ENCODE assay signal across 13 cellular contexts in the genomic region with DNA sequence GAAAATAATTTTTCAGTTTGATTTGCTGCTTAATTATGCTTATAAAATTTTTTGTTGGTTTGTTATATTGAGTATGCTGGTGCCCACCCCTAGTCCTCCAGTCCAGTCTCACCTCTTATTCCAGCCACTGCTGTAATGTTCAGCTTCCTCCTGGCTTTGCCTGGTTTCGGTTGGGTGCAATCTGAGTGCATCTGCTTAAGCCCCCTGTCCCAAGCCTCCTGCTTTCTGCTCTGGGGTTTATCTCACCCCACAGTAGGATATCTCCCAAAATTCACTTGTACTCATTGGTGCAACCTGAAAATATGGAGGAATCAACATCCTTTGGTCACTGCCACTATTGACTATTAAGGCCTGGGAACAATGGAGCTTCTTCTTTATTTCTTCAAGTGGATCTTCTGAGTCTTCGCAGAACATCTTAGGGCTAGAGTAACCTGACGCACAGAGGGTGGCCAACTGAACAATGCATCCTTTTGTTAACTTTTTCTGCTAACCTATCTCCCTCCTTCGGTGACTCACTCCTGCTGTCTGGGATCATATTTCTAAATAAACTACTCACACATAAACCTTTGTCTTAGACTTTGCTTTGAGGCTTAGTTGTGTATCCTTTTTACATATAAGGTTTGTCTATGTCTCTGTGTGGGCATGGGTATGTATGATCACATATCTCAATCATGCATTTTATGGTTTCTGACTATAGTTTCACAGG. TPM values are rescaled to one million over a fixed set of nuclear protein-coding genes. Genes with fewer than 3 reads are reported as not detected.
DNase-seq lines count a peak whose midpoint lies in the region; ATAC-seq and TF ChIP-seq lines count a peak whose summit lies in the region.
"Had no signal": no experiment of that assay in that cellular context is flagged by ENCODE, and none has a peak within 500 bp of the region (broad histone marks: within the 10 kb centered on the region; RNA-seq: fewer than 3 reads in every experiment).

No MANE protein-coding gene starts in this region.

- no peak for TF ChIP-seq CTCF in 22Rv1 (IDR thresholded peaks at IDR 0.05)
- no peak for TF ChIP-seq CTCF in hepatocyte (IDR thresholded peaks at IDR 0.05; ENCODE audit: poor library complexity)

- H3K27me3 ChIP-seq in HUES48 (ENCODE audit: control insufficient read depth, insufficient read depth, low read length) = no peaks in the 10 kb centered on the region
- no peaks in the 10 kb centered on the region for H3K27me3 ChIP-seq in hepatocyte

- H3K9ac ChIP-seq in HUES48 (ENCODE audit: low read depth, low read length) = no peak overlapping the region

- H3K9me3 ChIP-seq in HUES48 (ENCODE audit: control insufficient read depth, insufficient read depth, low read length) (no peaks in the 10 kb centered on the region), hepatocyte (ENCODE audit: low read depth) (no peaks in the 10 kb centered on the region)
- H3K9me3 ChIP-seq: left ventricle myocardium inferior, prostate gland had no signal

- H3K27ac ChIP-seq in 22Rv1 = peak overlapping the region; percentile 78
- peak overlapping the region; percentile 38 for H3K27ac ChIP-seq in HUES48 (ENCODE audit: low read depth, low read length)
- H3K27ac ChIP-seq in hepatocyte = peak overlapping the region; percentile 65
- H3K27ac ChIP-seq: left ventricle myocardium inferior, prostate gland had no signal

- H3K4me1 ChIP-seq in HUES48 (ENCODE audit: control insufficient read depth, insufficient read depth, low read length) = peaks cover 10% of the 10 kb centered on the region
- peaks cover 1% of the 10 kb centered on the region for H3K4me1 ChIP-seq in hepatocyte (ENCODE audit: insufficient read depth)
- H3K4me1 ChIP-seq: left ventricle myocardium inferior, prostate gland had no signal

- ATAC-seq in HG03095 (IDR thresholded peaks at IDR 0.05; ENCODE audit: unreplicated experiment) = no peak
- ATAC-seq in GM18511 (IDR thresholded peaks at IDR 0.05; ENCODE audit: unreplicated experiment) = no peak

- no peaks in the 10 kb centered on the region for H4K20me1 ChIP-seq in hepatocyte (ENCODE audit: insufficient read depth, poor library complexity, severe bottlenecking)

- H3K4me2 ChIP-seq in hepatocyte = no peak overlapping the region

- peak; percentile 98 for DNase-seq in SW480 (ENCODE audit: low spot score)
- DNase-seq in hepatocyte (ENCODE audit: low spot score) = peak; percentile 41
- no peak for DNase-seq in NCI-H187 (lab: John Stamatoyannopoulos, UW)
- no peak for DNase-seq in NCI-H1092 (lab: John Stamatoyannopoulos, UW)
- DNase-seq: activated CD4-positive, alpha-beta T cell treated with anti-CD3 and anti-CD28 coated beads, Interleukin-2, amount 50 U/mL, for 1 hour; activated naive CD4-positive, alpha-beta T cell treated with anti-CD3 and anti-CD28 coated beads for 36 hours; left ventricle myocardium inferior had no signal

- WGBS in hepatocyte (ENCODE audit: low lambda C conversion rate, missing lambda C conversion rate) = 59% methylated on average over 4 of the region's 4 CpGs

- H3K36me3 ChIP-seq in HUES48 (ENCODE audit: control insufficient read depth, insufficient read depth, low read length) = no peaks in the 10 kb centered on the region
- H3K36me3 ChIP-seq in hepatocyte (replicated peaks; ENCODE audit: insufficient read depth, low read depth) = no peaks in the 10 kb centered on the region
- H3K36me3 ChIP-seq: left ventricle myocardium inferior, prostate gland had no signal

- no peak overlapping the region for H3K4me3 ChIP-seq in HUES48 (ENCODE audit: low read depth, low read length)
- no peak overlapping the region for H3K4me3 ChIP-seq in hepatocyte
- H3K4me3 ChIP-seq: left ventricle myocardium inferior, prostate gland had no signal

- no peak overlapping the region for H2AFZ ChIP-seq in hepatocyte

- H3K79me2 ChIP-seq in hepatocyte = no peaks in the 10 kb centered on the region

- H3K9me2 ChIP-seq in hepatocyte (replicated peaks; ENCODE audit: insufficient read depth) = no peaks in the 10 kb centered on the region

RNA-seq across cellular contexts. Expression of gene SOSTDC1, which starts 19.1 kb away (rescaled TPM):
- 65.8 and 71.5 TPM in 2 replicates for total RNA-seq in hepatocyte
- 30.9 and 38.5 TPM in 2 replicates for polyA plus RNA-seq in hepatocyte
- total RNA-seq: activated naive CD4-positive, alpha-beta T cell treated with anti-CD3 and anti-CD28 coated beads for 36 hours; OCI-LY7 had no signal

RNA-seq across cellular contexts. Expression of gene LRRC72, which starts 42.0 kb away (rescaled TPM):
- not detected in 2 replicates for total RNA-seq in hepatocyte
- not detected in 2 replicates for polyA plus RNA-seq in hepatocyte
- total RNA-seq: activated naive CD4-positive, alpha-beta T cell treated with anti-CD3 and anti-CD28 coated beads for 36 hours; left ventricle myocardium inferior; OCI-LY7; prostate gland had no signal

Comparison
In these comparisons a context has a peak if more than half of its experiments do, and no peak if none do; other contexts are left out.
1. DNase-seq: peak in SW480 (single experiment) and hepatocyte (single experiment); none in NCI-H187 (0 of 2) and NCI-H1092 (single experiment).
2. Peak in every context shown above with its lines, with median percentiles within 50 percentile points of each other: H3K27ac ChIP-seq.